In genomic region chr16:88856122-88856827, GRCh38 we compare ENCODE assay signal across 9 cellular contexts. TPM values are rescaled to one million over a fixed set of nuclear protein-coding genes. Genes with fewer than 3 reads are reported as not detected.
DNase-seq lines count a peak whose midpoint lies in the region; ATAC-seq, FAIRE-seq and TF ChIP-seq lines count a peak whose summit lies in the region.
"Had no signal": no experiment of that assay in that cellular context is flagged by ENCODE, and none has a peak within 500 bp of the region (broad histone marks: within the 10 kb centered on the region; RNA-seq: fewer than 3 reads in every experiment).

No MANE protein-coding gene starts in this region.

- H3K4me1 Mint-ChIP-seq in CD14-positive monocyte: peaks cover 59% of the 10 kb centered on the region

- peaks cover 4 to 5% of the 10 kb centered on the region in 2 experiments; a peak in 3 of 4 replicates for H3K36me3 ChIP-seq in GM12878 (ENCODE audit: control insufficient read depth in 2 of 2, insufficient read depth in 2 of 2, low read length in 1 of 2)
- H3K36me3 ChIP-seq in subcutaneous abdominal adipose tissue (ENCODE audit: control insufficient read depth in 5 of 5, insufficient read depth in 5 of 5, low read length in 5 of 5): peaks cover 0 to 32% (median 24%) of the 10 kb centered on the region in 5 donors

- RAD21 ChIA-PET in GM12878 (lab: Charles Lee; ENCODE audit: unreplicated experiment): interaction anchor here (0.8 to 1.8 kb wide), 5 partner anchors 44 to 360 kb away, joined by 3 to 4 read pairs (median 3); partner anchors contain the start of gene CDH15

- peaks cover 0 to 2% (median 0%) of the 10 kb centered on the region in 3 donors for H3K27me3 Mint-ChIP-seq in CD14-positive monocyte (ENCODE audit: low read depth in 3 of 3)

- no peak for FAIRE-seq in GM12878 (lab: Jason Lieb, UNC)
- FAIRE-seq: islet of Langerhans had no signal

- peaks cover 13% of the 10 kb centered on the region for H3K79me2 ChIP-seq in GM12878 (ENCODE audit: control insufficient read depth, insufficient read depth, low read length)

- H3K27ac Mint-ChIP-seq in CD14-positive monocyte: peak overlapping the region; percentile 81 to 96 (median 89)

- no peak; the same call in 2 of the 3 replicates for ATAC-seq in GM12878
- ATAC-seq in left colon: peak; percentile 41

- H3K9ac ChIP-seq in GM12878 (ENCODE audit: control insufficient read depth, insufficient read depth, low read length): peak overlapping the region; percentile 29; the same call in 1 of the 2 replicates
- peak overlapping the region in 3 of 5 donors; percentile 49 to 67 (median 59) for H3K9ac ChIP-seq in subcutaneous abdominal adipose tissue (ENCODE audit: low read length in 5 of 5)

- peak overlapping the region; percentile 72; the same call in 1 of the 2 replicates for H2AFZ ChIP-seq in GM12878 (ENCODE audit: control insufficient read depth, low read depth, low read length)

- TF ChIP-seq POLR2A in GM12878 (IDR thresholded peaks at IDR 0.05; ENCODE audit: low read depth, low read length): no peak

- peak overlapping the region; percentile 81 for H3K4me2 ChIP-seq in GM12878 (ENCODE audit: control insufficient read depth, insufficient read depth)

- peaks cover 0 to 2% (median 0%) of the 10 kb centered on the region in 7 donors for H3K9me3 Mint-ChIP-seq in CD14-positive monocyte

- H4K20me1 ChIP-seq in GM12878 (ENCODE audit: control insufficient read depth, insufficient read depth): 0 out of 2 replicates have a peak, but pooled peaks cover 2% of the 10 kb centered on the region

- DNase-seq in CD14-positive monocyte (ENCODE audit: low spot score): no peak
- peak; percentile 66 for DNase-seq in HuH-7.5 (ENCODE audit: low spot score)
- no peak for DNase-seq in GM12878 (ENCODE audit: low read depth, low spot score)
- peak in 1 of 2 donors; percentile 41 for DNase-seq in left colon
- DNase-seq in GM13977 (ENCODE audit: low spot score): no peak
- DNase-seq in kidney tubule cell (ENCODE audit: low spot score): no peak
- DNase-seq in germinal center (ENCODE audit: low spot score): no peak

- in situ Hi-C loops in GM12878 (cut with MboI) (no loop called here), GM13977 (cut with MboI; ENCODE audit: low pct_unique_long_range_greater_than_20kb, low sequenced_read_pairs, unreplicated experiment) (no loop called here)

- H3K36me3 Mint-ChIP-seq in CD14-positive monocyte: peaks cover 32 to 42% of the 10 kb centered on the region in 2 donors

- WGBS in GM12878 (ENCODE audit: insufficient coverage, insufficient replicate concordance, low lambda C conversion rate, missing lambda C conversion rate): 46% methylated on average over 36 of the region's 53 CpGs

- POLR2A ChIA-PET in GM12878 (lab: Charles Lee): interaction anchor here (1.0 kb wide), 2 partner anchors 76 to 174 kb away, joined by 3 to 4 read pairs; no protein-coding TSS in a partner anchor

- TF ChIP-seq RAD21 in GM12878 (IDR thresholded peaks at IDR 0.05; ENCODE audit: insufficient read depth, low read depth, low read length): no peak

- H3K27me3 ChIP-seq in GM12878 (replicated peaks in 1 of 2; ENCODE audit: control insufficient read depth in 2 of 2, insufficient read depth in 2 of 2, low read length in 1 of 2): no peaks in the 10 kb centered on the region
- H3K27me3 ChIP-seq in subcutaneous abdominal adipose tissue (ENCODE audit: control insufficient read depth in 5 of 5, insufficient read depth in 4 of 5, low read length in 5 of 5): no peaks in the 10 kb centered on the region

- H3K4me1 ChIP-seq in GM12878 (ENCODE audit: control insufficient read depth, insufficient read depth, low read length) (peaks cover 23% of the 10 kb centered on the region), subcutaneous abdominal adipose tissue (ENCODE audit: control insufficient read depth in 5 of 5, insufficient read depth in 5 of 5, low read length in 5 of 5) (peaks cover 4 to 46% (median 39%) of the 10 kb centered on the region in 5 donors)

- SMC1A ChIA-PET in GM12878 (lab: Charles Lee; ENCODE audit: uncharacterized antibody, unreplicated experiment): interaction anchor here (1.6 to 2.0 kb wide), 2 partner anchors 46 to 87 kb away, joined by 4 read pairs; no protein-coding TSS in a partner anchor

- peak overlapping the region; percentile 85 to 95 for H3K4me3 Mint-ChIP-seq in CD14-positive monocyte

- no TSS peak for BruUV-seq in GM12878 (replicated peaks; lab: Mats Ljungman, UMichigan)

- intact Hi-C loops in CD14-positive monocyte (cut with micrococcal nuclease): loop anchor here (2.0 to 10.0 kb wide), 7 partner anchors 43 to 649 kb away; partner anchors contain the start of genes CDH15 (in 1 of the 2), SPG7 (in 1 of the 2) and ZNF778 (in 1 of the 2)
- intact Hi-C loops in GM12878 (cut with micrococcal nuclease; ENCODE audit: unreplicated experiment): loop anchor here (5.0 kb wide), 2 partner anchors 44 to 66 kb away; partner anchors contain the start of gene APRT
- intact Hi-C loops in left colon (cut with DNase I, micrococcal nuclease): no loop called here

- TF ChIP-seq CTCF in CD14-positive monocyte (IDR thresholded peaks at IDR 0.05) (no peak), GM12878 (IDR thresholded peaks at IDR 0.05 in 2 of 3, conservative IDR thresholded peaks at IDR 0.05 in 1 of 3; ENCODE audit: control insufficient read depth in 2 of 3, extremely low read depth in 1 of 3, insufficient read depth in 1 of 3, low read depth in 3 of 3, low read length in 3 of 3) (no peak), GM13977 (IDR thresholded peaks at IDR 0.05; ENCODE audit: extremely low read depth, insufficient read depth, missing control alignments) (no peak)

- CTCF ChIA-PET in GM12878 (lab: Yijun Ruan, JAX): interaction anchor here (2.1 to 2.9 kb wide), 2 partner anchors 38 to 44 kb away, joined by 6 to 19 read pairs; partner anchors contain the start of gene APRT

- no peak for TF ChIP-seq EP300 in GM12878 (IDR thresholded peaks at IDR 0.05; ENCODE audit: borderline replicate concordance in 1 of 2, control insufficient read depth in 1 of 2, low read depth in 2 of 2, low read length in 2 of 2)

- H3K9me3 ChIP-seq in GM12878 (replicated peaks; ENCODE audit: control insufficient read depth, insufficient read depth, low read length) (no peaks in the 10 kb centered on the region), subcutaneous abdominal adipose tissue (ENCODE audit: control insufficient read depth in 5 of 5, low read length in 5 of 5) (no peaks in the 10 kb centered on the region)

- H3K27ac ChIP-seq in GM12878 (ENCODE audit: control insufficient read depth, insufficient read depth): no peak overlapping the region
- H3K27ac ChIP-seq in subcutaneous abdominal adipose tissue (ENCODE audit: low read depth, low read length): no peak overlapping the region

- peak overlapping the region; percentile 71 for H3K4me3 ChIP-seq in GM12878
- H3K4me3 ChIP-seq in subcutaneous abdominal adipose tissue (ENCODE audit: low read depth in 1 of 5, low read length in 5 of 5): peak overlapping the region; percentile 25 to 99 (median 90)

RNA-seq across cellular contexts. Expression of gene GALNS, which starts 0.5 kb away (rescaled TPM):
- polyA plus RNA-seq in CD14-positive monocyte (10 to 100 TPM; 20.2 to 32.2 TPM), GM12878 (2011; rRNA removed) (3.5 and 4.2 TPM in 2 replicates), GM12878 (2014; fragmentation: Illumina TruSeq; extraction: Trizol) (2.6 and 6.0 TPM in 2 replicates), GM12878 (2014; fragmentation: Nextera tagmentation; extraction: Ambion mirVana) (under 1 TPM; 0.37 to 0.95 TPM), GM12878 (2014; rRNA removed) (8.1 and 9.5 TPM in 2 replicates), GM12878 (2016; fragmentation: Nextera tagmentation; extraction: Ambion mirVana) (1 to 10 TPM; 5.6 to 6.5 TPM)
- 64.8 and 87.4 TPM in 2 replicates for total RNA-seq in GM12878 (2013; cell fraction: nucleolus; rRNA removed)
- total RNA-seq in GM12878 (2014; rRNA removed) (4.0 and 5.1 TPM in 2 replicates), GM12878 (2014; rRNA removed; fragmentation: Illumina TruSeq; extraction: Trizol) (3.7 and 4.3 TPM in 2 replicates), GM12878 (2021) (9.6 and 12.4 TPM in 2 replicates), left colon (10 to 100 TPM; 39.1 to 43.5 TPM)
- polyA plus RNA-seq in GM12878 (2011; ENCODE audit: low read depth): 6.4 TPM
- polyA plus RNA-seq in GM12878 (2011; cell fraction: cytosol; rRNA removed): 3.5 and 3.9 TPM in 2 replicates
- polyA plus RNA-seq in GM12878 (2011; cell fraction: nucleus; rRNA removed): 21.1 and 23.2 TPM in 2 replicates
- 8.5 and 8.8 TPM in 2 replicates for polyA plus RNA-seq in GM12878 (2012)
- 3.1 and 10.6 TPM in 2 replicates for polyA minus RNA-seq in GM12878 (2011; rRNA and poly(A)+ RNA removed)
- 1.1 and 3.3 TPM in 2 replicates for polyA minus RNA-seq in GM12878 (2011; cell fraction: cytosol; rRNA and poly(A)+ RNA removed)
- 10.0 and 19.4 TPM in 2 replicates for polyA minus RNA-seq in GM12878 (2011; cell fraction: nucleus; rRNA and poly(A)+ RNA removed)

RNA-seq across cellular contexts. Expression of gene TRAPPC2L, which starts 0.7 kb away (rescaled TPM):
- 10 to 100 TPM; 82.4 to 89.3 TPM for polyA plus RNA-seq in CD14-positive monocyte
- 23.0 and 27.4 TPM in 2 replicates for total RNA-seq in GM12878 (2013; cell fraction: nucleolus; rRNA removed)
- total RNA-seq in GM12878 (2014; rRNA removed): 66.3 and 73.0 TPM in 2 replicates
- total RNA-seq in GM12878 (2014; rRNA removed; fragmentation: Illumina TruSeq; extraction: Trizol): 52.8 and 56.3 TPM in 2 replicates
- total RNA-seq in GM12878 (2021): 69.6 and 70.7 TPM in 2 replicates
- 120 TPM for polyA plus RNA-seq in GM12878 (2011; ENCODE audit: low read depth)
- polyA plus RNA-seq in GM12878 (2011; rRNA removed): 71.0 and 158 TPM in 2 replicates
- polyA plus RNA-seq in GM12878 (2011; cell fraction: cytosol; rRNA removed): 97.6 and 110 TPM in 2 replicates
- polyA plus RNA-seq in GM12878 (2011; cell fraction: nucleus; rRNA removed): 55.1 and 62.1 TPM in 2 replicates
- polyA plus RNA-seq in GM12878 (2012): 62.8 and 86.2 TPM in 2 replicates
- 64.0 and 79.3 TPM in 2 replicates for polyA plus RNA-seq in GM12878 (2014; fragmentation: Illumina TruSeq; extraction: Trizol)
- polyA plus RNA-seq in GM12878 (2014; fragmentation: Nextera tagmentation; extraction: Ambion mirVana): 100 to 1,000 TPM; 337 to 363 TPM
- polyA plus RNA-seq in GM12878 (2014; rRNA removed): 67.0 and 105 TPM in 2 replicates
- 100 to 1,000 TPM; 189 to 221 TPM for polyA plus RNA-seq in GM12878 (2016; fragmentation: Nextera tagmentation; extraction: Ambion mirVana)
- 28.0 and 32.8 TPM in 2 replicates for polyA minus RNA-seq in GM12878 (2011; rRNA and poly(A)+ RNA removed)
- polyA minus RNA-seq in GM12878 (2011; cell fraction: cytosol; rRNA and poly(A)+ RNA removed): 9.6 and 15.1 TPM in 2 replicates
- polyA minus RNA-seq in GM12878 (2011; cell fraction: nucleus; rRNA and poly(A)+ RNA removed): 26.0 and 35.4 TPM in 2 replicates
- total RNA-seq in left colon: 10 to 100 TPM; 37.0 to 44.4 TPM

RNA-seq across cellular contexts. Expression of gene PABPN1L, which starts 10.2 kb away (rescaled TPM):
- polyA plus RNA-seq in CD14-positive monocyte (not detected), GM12878 (2011; rRNA removed) (not detected in 2 replicates), GM12878 (2014; fragmentation: Illumina TruSeq; extraction: Trizol) (not detected in 2 replicates), GM12878 (2014; fragmentation: Nextera tagmentation; extraction: Ambion mirVana) (not detected), GM12878 (2014; rRNA removed) (0.06 TPM in 1 of 2 replicates, not detected in the other), GM12878 (2016; fragmentation: Nextera tagmentation; extraction: Ambion mirVana) (not detected)
- not detected in 2 replicates for total RNA-seq in GM12878 (2013; cell fraction: nucleolus; rRNA removed)
- total RNA-seq in GM12878 (2014; rRNA removed) (not detected in 2 replicates), GM12878 (2014; rRNA removed; fragmentation: Illumina TruSeq; extraction: Trizol) (not detected in 2 replicates), GM12878 (2021) (not detected in 2 replicates), left colon (not detected)
- not detected for polyA plus RNA-seq in GM12878 (2011; ENCODE audit: low read depth)
- not detected in 2 replicates for polyA plus RNA-seq in GM12878 (2011; cell fraction: cytosol; rRNA removed)
- 0.19 and 0.50 TPM in 2 replicates for polyA plus RNA-seq in GM12878 (2011; cell fraction: nucleus; rRNA removed)
- 0.14 and 0.16 TPM in 2 replicates for polyA plus RNA-seq in GM12878 (2012)
- polyA minus RNA-seq in GM12878 (2011; rRNA and poly(A)+ RNA removed): not detected in 2 replicates
- not detected in 2 replicates for polyA minus RNA-seq in GM12878 (2011; cell fraction: cytosol; rRNA and poly(A)+ RNA removed)
- polyA minus RNA-seq in GM12878 (2011; cell fraction: nucleus; rRNA and poly(A)+ RNA removed): not detected in 2 replicates

RNA-seq across cellular contexts. Expression of gene APRT, which starts 44.5 kb away (rescaled TPM):
- polyA plus RNA-seq in CD14-positive monocyte: 100 to 1,000 TPM; 233 to 307 TPM
- 39.3 and 42.6 TPM in 2 replicates for total RNA-seq in GM12878 (2013; cell fraction: nucleolus; rRNA removed)
- total RNA-seq in GM12878 (2014; rRNA removed): 308 and 348 TPM in 2 replicates
- 106 and 113 TPM in 2 replicates for total RNA-seq in GM12878 (2014; rRNA removed; fragmentation: Illumina TruSeq; extraction: Trizol)
- total RNA-seq in GM12878 (2021): 219 and 234 TPM in 2 replicates
- polyA plus RNA-seq in GM12878 (2011; ENCODE audit: low read depth): 71.1 TPM
- polyA plus RNA-seq in GM12878 (2011; rRNA removed): 39.6 and 95.7 TPM in 2 replicates
- 75.8 and 141 TPM in 2 replicates for polyA plus RNA-seq in GM12878 (2011; cell fraction: cytosol; rRNA removed)
- polyA plus RNA-seq in GM12878 (2011; cell fraction: nucleus; rRNA removed): 107 and 109 TPM in 2 replicates
- polyA plus RNA-seq in GM12878 (2012): 148 and 153 TPM in 2 replicates
- 8.6 and 46.2 TPM in 2 replicates for polyA plus RNA-seq in GM12878 (2014; fragmentation: Illumina TruSeq; extraction: Trizol)
- polyA plus RNA-seq in GM12878 (2014; fragmentation: Nextera tagmentation; extraction: Ambion mirVana): 100 to 1,000 TPM in 1 of 2 experiments, 10 to 100 TPM in 1; 30.6 to 100 TPM
- polyA plus RNA-seq in GM12878 (2014; rRNA removed): 278 and 338 TPM in 2 replicates
- 100 to 1,000 TPM; 446 to 495 TPM for polyA plus RNA-seq in GM12878 (2016; fragmentation: Nextera tagmentation; extraction: Ambion mirVana)
- 11.7 and 28.6 TPM in 2 replicates for polyA minus RNA-seq in GM12878 (2011; rRNA and poly(A)+ RNA removed)
- polyA minus RNA-seq in GM12878 (2011; cell fraction: cytosol; rRNA and poly(A)+ RNA removed): 42.0 and 50.9 TPM in 2 replicates
- 22.0 and 30.6 TPM in 2 replicates for polyA minus RNA-seq in GM12878 (2011; cell fraction: nucleus; rRNA and poly(A)+ RNA removed)
- 100 to 1,000 TPM; 112 to 199 TPM for total RNA-seq in left colon

RNA-seq across cellular contexts. Expression of gene CDT1, which starts 52.7 kb away (rescaled TPM):
- polyA plus RNA-seq in CD14-positive monocyte (under 1 TPM; 0.07 to 0.24 TPM), GM12878 (2011; rRNA removed) (3.3 and 9.0 TPM in 2 replicates), GM12878 (2014; fragmentation: Illumina TruSeq; extraction: Trizol) (1.3 and 4.3 TPM in 2 replicates), GM12878 (2014; fragmentation: Nextera tagmentation; extraction: Ambion mirVana) (1 to 10 TPM in 1 of 2 experiments, under 1 TPM in 1; 0.50 to 1.9 TPM), GM12878 (2014; rRNA removed) (37.7 and 58.6 TPM in 2 replicates), GM12878 (2016; fragmentation: Nextera tagmentation; extraction: Ambion mirVana) (10 to 100 TPM in 1 of 2 experiments, 1 to 10 TPM in 1; 5.7 to 41.3 TPM)
- 10.9 and 14.9 TPM in 2 replicates for total RNA-seq in GM12878 (2013; cell fraction: nucleolus; rRNA removed)
- total RNA-seq in GM12878 (2014; rRNA removed) (40.4 and 59.3 TPM in 2 replicates), GM12878 (2014; rRNA removed; fragmentation: Illumina TruSeq; extraction: Trizol) (6.5 and 8.5 TPM in 2 replicates), GM12878 (2021) (87.6 and 90.0 TPM in 2 replicates), left colon (10 to 100 TPM in 1 of 2 donors, 1 to 10 TPM in 1; 6.8 to 14.8 TPM)
- polyA plus RNA-seq in GM12878 (2011; ENCODE audit: low read depth): 8.4 TPM
- 24.4 and 33.2 TPM in 2 replicates for polyA plus RNA-seq in GM12878 (2011; cell fraction: cytosol; rRNA removed)
- 26.7 and 44.2 TPM in 2 replicates for polyA plus RNA-seq in GM12878 (2011; cell fraction: nucleus; rRNA removed)
- 39.9 and 49.2 TPM in 2 replicates for polyA plus RNA-seq in GM12878 (2012)
- polyA minus RNA-seq in GM12878 (2011; rRNA and poly(A)+ RNA removed): 8.9 and 34.4 TPM in 2 replicates
- polyA minus RNA-seq in GM12878 (2011; cell fraction: cytosol; rRNA and poly(A)+ RNA removed): 37.6 and 54.5 TPM in 2 replicates
- 8.5 and 22.1 TPM in 2 replicates for polyA minus RNA-seq in GM12878 (2011; cell fraction: nucleus; rRNA and poly(A)+ RNA removed)

Comparison
In these comparisons a context has a peak if more than half of its experiments do, and no peak if none do; other contexts are left out.
1. intact Hi-C loops: an anchor here in CD14-positive monocyte (2.0 to 10.0 kb wide) and GM12878 (5.0 kb wide); none called in left colon.